ENCODE assay signal across 14 cellular contexts in the genomic region with DNA sequence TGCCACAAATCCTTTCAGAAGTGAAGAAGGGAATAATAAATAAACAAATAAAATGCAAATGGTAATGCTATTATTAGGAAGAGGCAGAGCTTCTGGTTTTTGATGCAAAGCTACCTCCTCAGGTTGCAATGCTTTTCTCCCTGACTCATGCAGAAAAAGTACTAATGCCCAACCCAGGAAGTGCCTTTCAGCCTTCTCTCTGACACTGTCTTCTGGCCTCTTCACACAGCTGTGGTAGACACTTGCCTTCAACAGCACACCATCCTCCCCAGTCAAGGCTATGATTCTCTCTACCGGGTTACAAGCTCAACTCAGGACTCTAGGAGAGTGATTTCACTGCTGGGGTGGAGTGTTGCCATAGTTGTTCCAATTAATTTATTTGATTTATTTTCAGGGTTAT. TPM values are rescaled to one million over a fixed set of nuclear protein-coding genes. Genes with fewer than 3 reads are reported as not detected.
A peak's percentile ranks its signal among the peaks of the same experiment; 100 is the strongest.
DNase-seq lines count a peak whose midpoint lies in the region; ATAC-seq, FAIRE-seq and TF ChIP-seq lines count a peak whose summit lies in the region.
"Had no signal": no experiment of that assay in that cellular context is flagged by ENCODE, and none has a peak within 500 bp of the region (broad histone marks: within the 10 kb centered on the region; RNA-seq: fewer than 3 reads in every experiment).

No MANE protein-coding gene starts in this region.

- no peak overlapping the region for H3K4me3 ChIP-seq in GM06990 (replicated peaks; ENCODE audit: low read depth, low read length)

- H3K27me3 Mint-ChIP-seq in activated T-helper 17 cell treated with anti-CD3 and anti-CD28 coated beads, Interleukin-2, amount 50 U/mL, for 72 hours: no peaks in the 10 kb centered on the region
- H3K27me3 Mint-ChIP-seq: dendritic cell treated with granulocyte-macrophage colony-stimulating factor and Interleukin-4, amounts not matched to agents 40 ng/mL and 50 ng/mL, for 4 days had no signal

- H3K4me1 Mint-ChIP-seq in activated T-helper 17 cell treated with anti-CD3 and anti-CD28 coated beads, Interleukin-2, amount 50 U/mL, for 72 hours: peaks cover 5% of the 10 kb centered on the region
- H3K4me1 Mint-ChIP-seq: activated naive CD4-positive, alpha-beta T cell treated with anti-CD3 and anti-CD28 coated beads, Interleukin-2, amount 50 U/mL, for 24 hours had no signal

- FAIRE-seq in GM19239 (lab: Jason Lieb, UNC): no peak
- FAIRE-seq: HTR-8/SVneo had no signal

- ATAC-seq in HG03060 (IDR thresholded peaks at IDR 0.05; ENCODE audit: low read depth, unreplicated experiment): peak; percentile 44
- peak; percentile 53 for ATAC-seq in activated T-helper 17 cell treated with anti-CD3 and anti-CD28 coated beads, Interleukin-2, amount 50 U/mL, for 72 hours (replicated peaks)

- H3K27ac Mint-ChIP-seq in activated T-helper 17 cell treated with anti-CD3 and anti-CD28 coated beads, Interleukin-2, amount 50 U/mL, for 72 hours: peak overlapping the region; percentile 65
- H3K27ac Mint-ChIP-seq: activated naive CD4-positive, alpha-beta T cell treated with anti-CD3 and anti-CD28 coated beads, Interleukin-2, amount 50 U/mL, for 24 hours; dendritic cell treated with granulocyte-macrophage colony-stimulating factor and Interleukin-4, amounts not matched to agents 40 ng/mL and 50 ng/mL, for 4 days had no signal

- H3K4me3 Mint-ChIP-seq in activated T-helper 17 cell treated with anti-CD3 and anti-CD28 coated beads, Interleukin-2, amount 50 U/mL, for 72 hours: no peak overlapping the region
- H3K4me3 Mint-ChIP-seq: activated naive CD4-positive, alpha-beta T cell treated with anti-CD3 and anti-CD28 coated beads, Interleukin-2, amount 50 U/mL, for 24 hours; dendritic cell treated with granulocyte-macrophage colony-stimulating factor and Interleukin-4, amounts not matched to agents 40 ng/mL and 50 ng/mL, for 4 days had no signal

- H3K36me3 Mint-ChIP-seq in activated T-helper 17 cell treated with anti-CD3 and anti-CD28 coated beads, Interleukin-2, amount 50 U/mL, for 72 hours (ENCODE audit: low read depth): no peaks in the 10 kb centered on the region

- H3K27me3 ChIP-seq in GM06990 (replicated peaks; ENCODE audit: control insufficient read depth, insufficient read depth, low read length): no peaks in the 10 kb centered on the region

- DNase-seq in GM06990 (ENCODE audit: extremely low read depth, insufficient read length): peak; percentile 11
- peak; percentile 87 for DNase-seq in iris pigment epithelial cell (ENCODE audit: low read depth)
- DNase-seq in putamen (ENCODE audit: low spot score): no peak
- no peak for DNase-seq in A172 (ENCODE audit: low spot score)
- no peak for DNase-seq in SKM-1 (lab: John Stamatoyannopoulos, UW; ENCODE audit: unreplicated experiment)
- no peak for DNase-seq in GM19239 (ENCODE audit: insufficient read length, low spot score)
- DNase-seq: activated CD4-positive, alpha-beta T cell treated with anti-CD3 and anti-CD28 coated beads, Interleukin-2, amount 50 U/mL, for 48 hours; NCI-H1436 had no signal

- peaks cover 4% of the 10 kb centered on the region for H3K9me3 Mint-ChIP-seq in activated T-helper 17 cell treated with anti-CD3 and anti-CD28 coated beads, Interleukin-2, amount 50 U/mL, for 72 hours

- no peaks in the 10 kb centered on the region for H3K36me3 ChIP-seq in GM06990 (ENCODE audit: control insufficient read depth, insufficient read depth, low read length)

- no peak for TF ChIP-seq CTCF in GM06990 (IDR thresholded peaks at IDR 0.05; ENCODE audit: insufficient read depth, low read length, poor library complexity, severe bottlenecking)

RNA-seq across cellular contexts. Expression of a gene that starts 27.3 kb away (rescaled TPM):
- total RNA-seq in activated T-helper 17 cell treated with anti-CD3 and anti-CD28 coated beads, Interleukin-2, amount 50 U/mL, for 72 hours: under 1 TPM in 1 of 2 donors, not detected in 1; 0.22 TPM
- not detected in 2 replicates for total RNA-seq in A172 (2014; rRNA removed; shearing (Covaris generic))
- total RNA-seq: T-helper 1 cell treated with Interleukin-12 subunit alpha and Interleukin-12 subunit beta and Interleukin-4 antibody, amounts not matched to agents 30 ng/mL and 1 ng/mL, for 36 hours had no signal

Comparison
In these comparisons a context has a peak if more than half of its experiments do, and no peak if none do; other contexts are left out.
1. DNase-seq: peak in GM06990 (single experiment) and iris pigment epithelial cell (single experiment); none in putamen (single experiment), A172 (single experiment), SKM-1 (single experiment) and GM19239 (single experiment).